ENCODE assay signal across 1 cellular context in the genomic region with DNA sequence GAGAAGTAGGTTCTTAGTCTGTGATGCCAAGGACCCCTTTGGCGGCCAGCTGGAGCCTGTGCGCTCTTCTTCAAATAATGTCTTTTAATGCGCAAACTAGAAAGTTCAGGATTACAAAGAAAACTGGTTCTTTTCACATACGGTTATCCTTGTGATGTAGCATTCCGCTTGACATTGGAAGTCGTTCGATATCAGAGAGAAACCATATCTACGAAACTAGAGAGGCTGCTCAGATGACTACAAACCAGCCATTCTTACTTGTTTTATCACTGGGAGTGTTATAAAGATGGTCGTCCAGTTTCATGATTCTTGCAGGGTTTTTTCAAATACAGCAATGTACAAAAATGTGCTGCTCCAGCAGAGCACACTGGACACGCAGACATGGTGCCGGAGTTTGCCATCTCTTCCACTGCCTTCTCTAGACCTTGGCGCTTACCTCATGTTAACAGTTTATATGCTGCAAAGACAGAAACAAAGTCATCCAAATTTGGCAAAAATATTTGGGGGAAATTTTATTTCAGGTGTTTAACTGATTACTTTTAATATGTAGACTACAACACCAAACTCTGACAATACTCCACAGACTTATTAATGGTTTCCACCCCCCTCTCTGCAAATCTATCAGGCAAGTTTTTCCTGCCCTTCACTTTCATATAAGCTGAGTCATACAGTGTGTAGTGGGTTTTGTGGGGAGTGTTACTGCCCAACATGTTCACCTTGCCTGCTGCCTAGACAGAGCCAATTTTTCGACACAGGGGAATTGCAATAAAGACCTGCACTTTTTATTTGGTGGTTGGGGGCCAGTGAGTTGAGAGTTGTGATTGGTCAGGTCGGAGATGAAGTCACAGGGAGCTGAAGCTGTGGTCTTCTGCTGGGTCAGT.
TF ChIP-seq lines count a peak whose summit lies in the region.

No MANE protein-coding gene starts in this region.

TF ChIP-seq in IMR-90, 13 proteins besides CTCF, POLR2A, EP300 and RAD21 (continued from another document):
- TF ChIP-seq, protein P1, sequence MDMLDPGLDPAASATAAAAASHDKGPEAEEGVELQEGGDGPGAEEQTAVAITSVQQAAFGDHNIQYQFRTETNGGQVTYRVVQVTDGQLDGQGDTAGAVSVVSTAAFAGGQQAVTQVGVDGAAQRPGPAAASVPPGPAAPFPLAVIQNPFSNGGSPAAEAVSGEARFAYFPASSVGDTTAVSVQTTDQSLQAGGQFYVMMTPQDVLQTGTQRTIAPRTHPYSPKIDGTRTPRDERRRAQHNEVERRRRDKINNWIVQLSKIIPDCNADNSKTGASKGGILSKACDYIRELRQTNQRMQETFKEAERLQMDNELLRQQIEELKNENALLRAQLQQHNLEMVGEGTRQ (IDR thresholded peaks at IDR 0.05; ENCODE audit: low read depth, low read length) = no peak
- no peak for TF ChIP-seq NFE2L2 (IDR thresholded peaks at IDR 0.05; ENCODE audit: low read depth, low read length)
- TF ChIP-seq SMC3 (IDR thresholded peaks at IDR 0.05; ENCODE audit: low read depth, low read length) = no peak
- no peak for TF ChIP-seq RCOR1 (IDR thresholded peaks at IDR 0.05; ENCODE audit: insufficient replicate concordance, low read length)
